In genomic region chr4:169410839-169411770, GRCh38 we compare ENCODE assay signal across 8 cellular contexts.
DNase-seq lines count a peak whose midpoint lies in the region; TF ChIP-seq lines count a peak whose summit lies in the region.

No MANE protein-coding gene starts in this region.

- H3T11ph ChIP-seq in H9 (ENCODE audit: low read length) = no peak overlapping the region

- H3K4me2 ChIP-seq in H9 (ENCODE audit: insufficient read depth, insufficient read length, low read length) = no peak overlapping the region

- no peaks in the 10 kb centered on the region for H3K79me1 ChIP-seq in H9 (ENCODE audit: insufficient read depth, low read depth, low read length, poor library complexity, severe bottlenecking)

- no peak overlapping the region for H3K4me3 Mint-ChIP-seq in H9

- H3K27ac Mint-ChIP-seq in H9 = peak overlapping the region; percentile 6 to 59 (median 44); a peak in 4 of 7 replicates

- no peak overlapping the region for H2BK20ac ChIP-seq in H9 (ENCODE audit: low read depth, low read length, poor library complexity, severe bottlenecking)

- H3K56ac ChIP-seq in H9 (ENCODE audit: insufficient read length, low read depth, low read length) = no peak overlapping the region

- no peak overlapping the region for H3K14ac ChIP-seq in H9 (ENCODE audit: insufficient read depth, low read length)

- no peak overlapping the region for H3K23ac ChIP-seq in H9 (ENCODE audit: insufficient read length, low read depth, low read length)

- H3K9ac ChIP-seq in H9 (ENCODE audit: extremely low read depth, insufficient read length, low read length) = no peak overlapping the region

- no peaks in the 10 kb centered on the region for H3K27me3 Mint-ChIP-seq in H9 (ENCODE audit: low read depth)

- H4K8ac ChIP-seq in H9 (replicated peaks; ENCODE audit: insufficient read length, low read depth, low read length) = no peak overlapping the region

- no peak overlapping the region for H2BK12ac ChIP-seq in H9 (ENCODE audit: insufficient read length, low read depth, low read length)

- 0 out of 7 replicates have a peak, but pooled peaks cover 0 to 3% (median 0%) of the 10 kb centered on the region in 3 experiments for H3K36me3 Mint-ChIP-seq in H9 (ENCODE audit: insufficient read depth in 1 of 3, low read depth in 3 of 3)

- no peaks in the 10 kb centered on the region for H3K27me3 ChIP-seq in H9 (ENCODE audit: insufficient read depth, low read length)

- no peak overlapping the region for H3K18ac ChIP-seq in H9 (ENCODE audit: insufficient read length, low read depth, low read length)

- no peaks in the 10 kb centered on the region for H4K20me1 ChIP-seq in H9 (ENCODE audit: control insufficient read depth, insufficient read depth, insufficient read length)

- H3K9me3 ChIP-seq in H9 (ENCODE audit: control insufficient read depth, low read depth, low read length) = no peaks in the 10 kb centered on the region

- H2BK15ac ChIP-seq in H9 (ENCODE audit: low read depth, low read length) = no peak overlapping the region

- H3K4ac ChIP-seq in H9 (ENCODE audit: low read depth, low read length) = no peak overlapping the region

- no peak overlapping the region for H2BK120ac ChIP-seq in H9 (ENCODE audit: low read depth, low read length, poor library complexity, severe bottlenecking)

- no peak overlapping the region for H2AFZ ChIP-seq in H9 (ENCODE audit: low read length)

- no peak for TF ChIP-seq CTCF in H9 (conservative IDR thresholded peaks at IDR 0.05)

- H4K5ac ChIP-seq in H9 (ENCODE audit: insufficient read length, low read depth, low read length) = no peak overlapping the region

- WGBS in H9 (ENCODE audit: extremely low coverage, insufficient read length, low lambda C conversion rate) = no CpG with 5 or more reads among the region's 12 CpGs

- H3K9me3 Mint-ChIP-seq in H9 = no peaks in the 10 kb centered on the region

- peak; percentile 27 to 52 for DNase-seq in NCI-H526 (lab: John Stamatoyannopoulos, UW)
- no peak for DNase-seq in NCI-H526 treated with DMSO at 0.1 percent for 48 hours (lab: John Stamatoyannopoulos, UW)
- peak; percentile 47 for DNase-seq in H9
- DNase-seq in M059J (ENCODE audit: low read depth) = peak; percentile 23
- peak; percentile 62 for DNase-seq in activated CD8-positive, alpha-beta memory T cell treated with anti-CD3 and anti-CD28 coated beads, Interleukin-2, amount 50 U/mL, for 48 hours
- peak; percentile 41 for DNase-seq in glomerular visceral epithelial cell (ENCODE audit: extremely low spot score)
- peak; percentile 57 for DNase-seq in stimulated activated CD8-positive, alpha-beta memory T cell treated with anti-CD3 and anti-CD28 coated beads, Interleukin-4, amount 100 ng/mL, for 48 hours
- no peak for DNase-seq in posterior vena cava (ENCODE audit: low spot score)

- H4K91ac ChIP-seq in H9 (ENCODE audit: insufficient read length, low read depth, low read length) = no peak overlapping the region

- H3K27ac ChIP-seq in H9 (ENCODE audit: insufficient read length, low read depth, low read length) = peak overlapping the region; percentile 70

- no peaks in the 10 kb centered on the region for H3K23me2 ChIP-seq in H9 (ENCODE audit: insufficient read length, low read depth, low read length, poor library complexity, severe bottlenecking)

- H2BK5ac ChIP-seq in H9 (ENCODE audit: insufficient read length, low read length) = no peak overlapping the region

- H3K4me1 ChIP-seq in H9 (ENCODE audit: insufficient read depth, low read length) = no peaks in the 10 kb centered on the region; the same call in 1 of the 2 replicates

- no peak overlapping the region for H2AK5ac ChIP-seq in H9 (ENCODE audit: insufficient read length, low read length)

- H3K4me1 Mint-ChIP-seq in H9 = peaks cover 8 to 12% of the 10 kb centered on the region in 2 experiments

- intact Hi-C loops in posterior vena cava (cut with DNase I) = no loop called here

- no peaks in the 10 kb centered on the region for H3K79me2 ChIP-seq in H9 (ENCODE audit: insufficient read depth, low read length)

Comparison
In these comparisons a context has a peak if more than half of its experiments do, and no peak if none do; other contexts are left out.
1. DNase-seq: peak in NCI-H526 (2 of 2), H9 (single experiment), M059J (single experiment), activated CD8-positive, alpha-beta memory T cell treated with anti-CD3 and anti-CD28 coated beads, Interleukin-2, amount 50 U/mL, for 48 hours (single experiment), glomerular visceral epithelial cell (single experiment) and stimulated activated CD8-positive, alpha-beta memory T cell treated with anti-CD3 and anti-CD28 coated beads, Interleukin-4, amount 100 ng/mL, for 48 hours (single experiment); none in NCI-H526 treated with DMSO at 0.1 percent for 48 hours (single experiment) and posterior vena cava (single experiment).